15 cellular contexts compared by ENCODE assay signal in the genomic region with DNA sequence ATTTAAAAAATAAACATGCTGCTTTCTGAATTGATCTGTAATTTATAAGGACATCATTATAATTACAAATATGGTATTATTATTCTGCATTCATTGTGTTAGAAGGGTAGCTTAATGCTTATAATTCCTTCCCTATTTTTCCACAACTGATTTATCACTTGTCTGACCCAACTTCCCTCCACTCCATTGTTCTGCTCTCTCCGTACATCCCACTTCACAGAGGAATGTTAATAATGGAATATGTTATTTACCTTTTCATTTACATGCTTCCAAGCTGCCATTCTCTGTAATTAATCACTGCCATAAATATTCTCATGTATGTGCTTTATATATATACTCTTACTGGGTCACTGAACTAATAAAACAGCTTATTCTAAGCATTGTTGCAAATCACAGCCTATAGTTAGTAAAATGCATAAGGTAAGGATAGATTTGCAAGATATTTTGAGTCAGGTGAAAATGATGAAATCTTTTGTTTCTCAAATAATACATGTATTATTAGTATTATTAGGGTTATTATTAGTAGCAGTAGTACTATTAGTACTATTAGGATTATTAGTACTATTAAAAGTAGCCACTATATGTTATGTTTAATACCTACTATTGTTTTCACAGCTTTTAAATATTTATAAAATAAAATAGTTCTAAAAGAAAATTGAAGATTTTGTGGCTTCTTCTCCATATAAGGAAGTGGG.
DNase-seq lines count a peak whose midpoint lies in the region; ATAC-seq, FAIRE-seq and TF ChIP-seq lines count a peak whose summit lies in the region.
"Had no signal": no experiment of that assay in that cellular context is flagged by ENCODE, and none has a peak within 500 bp of the region (broad histone marks: within the 10 kb centered on the region; RNA-seq: fewer than 3 reads in every experiment).

No MANE protein-coding gene starts in this region.

- H3K4me3 ChIP-seq in prostate gland (no peak overlapping the region), upper lobe of right lung (no peak overlapping the region)
- H3K4me3 ChIP-seq: BLaER1 had no signal

- no peaks in the 10 kb centered on the region for H3K9me3 ChIP-seq in prostate gland
- no peaks in the 10 kb centered on the region for H3K9me3 ChIP-seq in upper lobe of right lung
- H3K9me3 ChIP-seq: BLaER1, Caco-2 had no signal

- H3K4me1 ChIP-seq in prostate gland (replicated peaks) (no peaks in the 10 kb centered on the region), upper lobe of right lung (no peaks in the 10 kb centered on the region)
- H3K4me1 ChIP-seq: BLaER1 had no signal

- H3K27me3 ChIP-seq in prostate gland (replicated peaks; ENCODE audit: insufficient read depth) (no peaks in the 10 kb centered on the region), upper lobe of right lung (no peaks in the 10 kb centered on the region)
- H3K27me3 ChIP-seq: BLaER1 had no signal

- ATAC-seq in GM19463 (IDR thresholded peaks at IDR 0.05; ENCODE audit: unreplicated experiment) (no peak), upper lobe of right lung (no peak)
- ATAC-seq: HCT116 had no signal

- no peak overlapping the region for H3K27ac ChIP-seq in prostate gland
- H3K27ac ChIP-seq in upper lobe of right lung = no peak overlapping the region
- H3K27ac ChIP-seq: BLaER1 had no signal

- H3K36me3 ChIP-seq in prostate gland = no peaks in the 10 kb centered on the region
- H3K36me3 ChIP-seq in upper lobe of right lung = no peaks in the 10 kb centered on the region
- H3K36me3 ChIP-seq: BLaER1 had no signal

- intact Hi-C loops in prostate gland (cut with DNase I) (loop anchor here (10.0 kb wide), 2 partner anchors 269 to 379 kb away; no protein-coding TSS in a partner anchor), upper lobe of right lung (cut with DNase I) (no loop called here)

- TF ChIP-seq CTCF in D721Med (IDR thresholded peaks at IDR 0.05; ENCODE audit: insufficient read depth, missing control alignments) (no peak), prostate gland (IDR thresholded peaks at IDR 0.05) (no peak), upper lobe of right lung (IDR thresholded peaks at IDR 0.05) (no peak)

- TF ChIP-seq POLR2A in prostate gland (IDR thresholded peaks at IDR 0.05) = no peak

- DNase-seq in D721Med (ENCODE audit: insufficient read length, low spot score) (no peak), NCI-H69 (lab: John Stamatoyannopoulos, UW) (peak; percentile 80), pulmonary artery endothelial cell (ENCODE audit: low read depth, low spot score) (peak; percentile 29), prostate gland (ENCODE audit: low spot score) (no peak), upper lobe of right lung (no peak)
- DNase-seq: 8988T; AML-193; Caco-2; CD8-positive, alpha-beta memory T cell; DMS 273 treated with DMSO at 0.1 percent for 48 hours; IMR-90 had no signal

- WGBS in prostate gland = 47% methylated on average over 1 of the region's 1 CpG

- FAIRE-seq in D721Med (lab: Jason Lieb, UNC) (peak; percentile 25), endometrium (lab: Jason Lieb, UNC) (peak; percentile 23)

Comparison
In these comparisons a context has a peak if more than half of its experiments do, and no peak if none do; other contexts are left out.
1. DNase-seq: peak in NCI-H69 (single experiment) and pulmonary artery endothelial cell (single experiment); none in D721Med (single experiment), prostate gland (single experiment) and upper lobe of right lung (single experiment).